9 cellular contexts compared by ENCODE assay signal in the genomic region with DNA sequence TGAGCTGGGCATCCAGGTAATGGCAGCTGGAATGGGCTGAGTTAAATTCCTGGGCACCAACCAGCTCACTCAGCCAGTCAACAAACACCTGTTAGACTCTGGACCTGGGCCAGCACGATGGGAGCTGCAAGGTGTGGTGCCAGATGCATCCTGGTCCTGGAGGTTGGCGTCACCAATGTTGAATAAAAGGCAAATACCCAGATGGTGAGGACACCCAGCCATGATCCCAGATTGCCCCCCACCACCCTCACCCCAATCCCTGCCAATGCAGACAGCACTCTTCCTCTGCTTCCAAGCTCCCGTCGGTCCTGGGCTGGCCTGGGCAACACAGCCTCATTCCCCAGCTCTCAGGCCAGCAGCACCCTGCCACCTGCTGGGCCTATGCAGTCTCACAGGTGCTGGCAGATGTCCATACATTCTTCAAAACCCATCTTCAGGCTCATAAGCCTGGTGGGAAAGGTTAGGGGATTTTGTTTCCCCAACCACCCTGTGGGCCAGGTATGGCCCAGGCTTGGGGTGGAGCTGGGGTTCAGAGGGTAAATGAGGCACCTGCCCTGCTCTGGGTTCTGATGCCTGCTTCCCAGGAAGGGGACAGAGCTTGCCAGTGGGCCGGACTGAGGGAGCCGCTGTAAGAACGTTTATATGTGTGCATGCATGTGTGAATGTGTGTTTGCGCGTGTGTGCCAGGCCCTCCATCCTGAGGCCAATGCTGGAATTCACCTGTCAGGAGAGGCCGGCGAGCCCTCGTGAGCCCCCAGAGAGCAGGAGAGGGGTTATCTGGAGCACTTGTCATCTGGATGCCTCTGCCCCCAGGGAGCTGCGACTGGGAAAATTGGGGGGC. TPM values are rescaled to one million over a fixed set of nuclear protein-coding genes. Genes with fewer than 3 reads are reported as not detected.
DNase-seq lines count a peak whose midpoint lies in the region; ATAC-seq and TF ChIP-seq lines count a peak whose summit lies in the region.
"Had no signal": no experiment of that assay in that cellular context is flagged by ENCODE, and none has a peak within 500 bp of the region (broad histone marks: within the 10 kb centered on the region; RNA-seq: fewer than 3 reads in every experiment).

No MANE protein-coding gene starts in this region.

- peaks cover 53% of the 10 kb centered on the region for H3K36me3 Mint-ChIP-seq in stimulated activated effector memory CD8-positive, alpha-beta T cell treated with anti-CD3 and anti-CD28 coated beads, Interleukin-12 subunit alpha, Interleukin-12 subunit beta, amount 100 ng/mL, for 72 hours

- no peaks in the 10 kb centered on the region for H3K9me3 Mint-ChIP-seq in stimulated activated effector memory CD8-positive, alpha-beta T cell treated with anti-CD3 and anti-CD28 coated beads, Interleukin-12 subunit alpha, Interleukin-12 subunit beta, amount 100 ng/mL, for 72 hours

- peak overlapping the region; percentile 23 for H3K27ac Mint-ChIP-seq in stimulated activated effector memory CD8-positive, alpha-beta T cell treated with anti-CD3 and anti-CD28 coated beads, Interleukin-12 subunit alpha, Interleukin-12 subunit beta, amount 100 ng/mL, for 72 hours

- H3K4me3 Mint-ChIP-seq in stimulated activated effector memory CD8-positive, alpha-beta T cell treated with anti-CD3 and anti-CD28 coated beads, Interleukin-12 subunit alpha, Interleukin-12 subunit beta, amount 100 ng/mL, for 72 hours = no peak overlapping the region

- peak; percentile 61 for TF ChIP-seq CTCF in fibroblast of the aortic adventitia (IDR thresholded peaks at IDR 0.05; ENCODE audit: insufficient read depth, low read length)

- H3K4me1 Mint-ChIP-seq in stimulated activated effector memory CD8-positive, alpha-beta T cell treated with anti-CD3 and anti-CD28 coated beads, Interleukin-12 subunit alpha, Interleukin-12 subunit beta, amount 100 ng/mL, for 72 hours = peaks cover 32% of the 10 kb centered on the region

- peak; percentile 58 for DNase-seq in DMS79 (lab: John Stamatoyannopoulos, UW)
- peak; percentile 75 for DNase-seq in HuH-7 (ENCODE audit: low spot score)
- peak; percentile 79 for DNase-seq in RPMI8226
- peak; percentile 58 for DNase-seq in fibroblast of the aortic adventitia (ENCODE audit: low read depth)
- no peak for DNase-seq in stimulated activated effector memory CD8-positive, alpha-beta T cell treated with anti-CD3 and anti-CD28 coated beads, Interleukin-12 subunit alpha, Interleukin-12 subunit beta, amount 100 ng/mL, for 72 hours (ENCODE audit: low spot score in 2 of 2)
- no peak for DNase-seq in activated CD8-positive, alpha-beta memory T cell treated with anti-CD3 and anti-CD28 coated beads for 24 hours
- no peak for DNase-seq in activated naive CD4-positive, alpha-beta T cell treated with anti-CD3 and anti-CD28 coated beads, Interleukin-2, amount 50 U/mL, for 16 hours

- peak; percentile 33 for ATAC-seq in stimulated activated effector memory CD8-positive, alpha-beta T cell treated with anti-CD3 and anti-CD28 coated beads, Interleukin-12 subunit alpha, Interleukin-12 subunit beta, amount 100 ng/mL, for 72 hours
- ATAC-seq in GM21515 (IDR thresholded peaks at IDR 0.05; ENCODE audit: unreplicated experiment) = no peak

- no peak overlapping the region for H3K4me3 ChIP-seq in fibroblast of the aortic adventitia (ENCODE audit: low read depth, low read length)
- H3K4me3 ChIP-seq: skin epidermis had no signal

RNA-seq across cellular contexts. Expression of gene LGMN, which starts 58.0 kb away (rescaled TPM):
- 28.6 and 44.0 TPM in 2 replicates for total RNA-seq in fibroblast of the aortic adventitia (ENCODE audit: low replicate concordance)

Comparison
In these comparisons a context has a peak if more than half of its experiments do, and no peak if none do; other contexts are left out.
1. DNase-seq: peak in DMS79 (single experiment), HuH-7 (single experiment), RPMI8226 (single experiment) and fibroblast of the aortic adventitia (single experiment); none in stimulated activated effector memory CD8-positive, alpha-beta T cell treated with anti-CD3 and anti-CD28 coated beads, Interleukin-12 subunit alpha, Interleukin-12 subunit beta, amount 100 ng/mL, for 72 hours (0 of 2), activated CD8-positive, alpha-beta memory T cell treated with anti-CD3 and anti-CD28 coated beads for 24 hours (single experiment) and activated naive CD4-positive, alpha-beta T cell treated with anti-CD3 and anti-CD28 coated beads, Interleukin-2, amount 50 U/mL, for 16 hours (single experiment).